16 cellular contexts compared by ENCODE assay signal in genomic region chr20:32232487-32232886, GRCh38. TPM values are rescaled to one million over a fixed set of nuclear protein-coding genes. Genes with fewer than 3 reads are reported as not detected.
A peak's percentile ranks its signal among the peaks of the same experiment; 100 is the strongest.
DNase-seq lines count a peak whose midpoint lies in the region; ATAC-seq, FAIRE-seq and TF ChIP-seq lines count a peak whose summit lies in the region.
"Had no signal": no experiment of that assay in that cellular context is flagged by ENCODE, and none has a peak within 500 bp of the region (broad histone marks: within the 10 kb centered on the region; RNA-seq: fewer than 3 reads in every experiment).

No MANE protein-coding gene starts in this region.

- H3K4me3 Mint-ChIP-seq in activated CD4-positive, alpha-beta T cell treated with anti-CD3 and anti-CD28 coated beads for 36 hours = peak overlapping the region; percentile 52
- H3K4me3 Mint-ChIP-seq in activated naive CD4-positive, alpha-beta T cell treated with anti-CD3 and anti-CD28 coated beads, Interleukin-2, amount 50 U/mL, for 24 hours = peak overlapping the region; percentile 62
- no peak overlapping the region for H3K4me3 Mint-ChIP-seq in neural progenitor cell

- no peaks in the 10 kb centered on the region for H3K4me1 ChIP-seq in neural progenitor cell
- peaks cover 4% of the 10 kb centered on the region for H3K4me1 ChIP-seq in OCI-LY7 (ENCODE audit: insufficient read depth, low read length, poor library complexity, severe bottlenecking)

- H2AFZ ChIP-seq in neural progenitor cell (replicated peaks) = no peak overlapping the region
- no peak overlapping the region for H2AFZ ChIP-seq in OCI-LY7 (ENCODE audit: low read length)
- H2AFZ ChIP-seq: PC-9 had no signal

- H3K4me2 ChIP-seq in neural progenitor cell = no peak overlapping the region
- no peak overlapping the region for H3K4me2 ChIP-seq in OCI-LY7 (ENCODE audit: low read length)
- H3K4me2 ChIP-seq: PC-9 had no signal

- H3K9me3 ChIP-seq in neural progenitor cell (ENCODE audit: low read depth) = no peaks in the 10 kb centered on the region
- no peaks in the 10 kb centered on the region for H3K9me3 ChIP-seq in OCI-LY7 (ENCODE audit: low read length)
- H3K9me3 ChIP-seq: mucosa of descending colon had no signal

- H3K36me3 ChIP-seq in neural progenitor cell (no peaks in the 10 kb centered on the region), OCI-LY7 (ENCODE audit: insufficient read depth, low read length) (peaks cover 95% of the 10 kb centered on the region)

- no peak overlapping the region for H3K9ac ChIP-seq in neural progenitor cell

- POLR2A ChIA-PET in activated CD4-positive, alpha-beta T cell treated with anti-CD3 and anti-CD28 coated beads for 36 hours (lab: Charles Lee) = interaction anchor here (0.7 to 2.0 kb wide), 11 partner anchors 21 to 127 kb away, joined by 3 to 23 read pairs (median 4); no protein-coding TSS in a partner anchor
- POLR2A ChIA-PET in OCI-LY7 (lab: Charles Lee) = interaction anchor here (0.9 to 1.0 kb wide), 3 partner anchors 15 to 125 kb away, joined by 3 to 5 read pairs (median 3); no protein-coding TSS in a partner anchor

- no peaks in the 10 kb centered on the region for H3K27me3 Mint-ChIP-seq in activated CD4-positive, alpha-beta T cell treated with anti-CD3 and anti-CD28 coated beads for 36 hours
- H3K27me3 Mint-ChIP-seq in activated naive CD4-positive, alpha-beta T cell treated with anti-CD3 and anti-CD28 coated beads, Interleukin-2, amount 50 U/mL, for 24 hours = no peaks in the 10 kb centered on the region
- H3K27me3 Mint-ChIP-seq in neural progenitor cell (ENCODE audit: insufficient read depth, low read depth) = no peaks in the 10 kb centered on the region

- FAIRE-seq in GM12891 (lab: Jason Lieb, UNC) = peak; percentile 62
- FAIRE-seq: A204.1, urothelium cell line had no signal

- TF ChIP-seq CTCF in neural progenitor cell (IDR thresholded peaks at IDR 0.05) (no peak), OCI-LY7 (conservative IDR thresholded peaks at IDR 0.05; ENCODE audit: low read length) (no peak)

- no peak overlapping the region for H3K4me3 ChIP-seq in neural progenitor cell
- no peak overlapping the region for H3K4me3 ChIP-seq in OCI-LY7 (ENCODE audit: low read depth, low read length, poor library complexity, severe bottlenecking)
- H3K4me3 ChIP-seq: mucosa of descending colon, PC-9 had no signal

- H4K20me1 ChIP-seq in neural progenitor cell (ENCODE audit: low read depth) (no peaks in the 10 kb centered on the region), OCI-LY7 (ENCODE audit: insufficient read depth, low read length) (no peaks in the 10 kb centered on the region)

- ATAC-seq in activated CD4-positive, alpha-beta T cell treated with anti-CD3 and anti-CD28 coated beads for 36 hours = peak; percentile 59
- no peak for ATAC-seq in GM21528 (IDR thresholded peaks at IDR 0.05; ENCODE audit: low FRiP score, unreplicated experiment)
- no peak for ATAC-seq in GM18861 (IDR thresholded peaks at IDR 0.05; ENCODE audit: unreplicated experiment)
- ATAC-seq: mucosa of descending colon had no signal

- H3K27ac ChIP-seq in neural progenitor cell (no peak overlapping the region), OCI-LY7 (ENCODE audit: low read depth, low read length, poor library complexity, severe bottlenecking) (no peak overlapping the region)
- H3K27ac ChIP-seq: PC-9 had no signal

- no peaks in the 10 kb centered on the region for H3K9me3 Mint-ChIP-seq in activated CD4-positive, alpha-beta T cell treated with anti-CD3 and anti-CD28 coated beads for 36 hours (ENCODE audit: low read depth)
- no peaks in the 10 kb centered on the region for H3K9me3 Mint-ChIP-seq in activated naive CD4-positive, alpha-beta T cell treated with anti-CD3 and anti-CD28 coated beads, Interleukin-2, amount 50 U/mL, for 24 hours
- no peaks in the 10 kb centered on the region for H3K9me3 Mint-ChIP-seq in neural progenitor cell

- peaks cover 47% of the 10 kb centered on the region for H3K4me1 Mint-ChIP-seq in activated CD4-positive, alpha-beta T cell treated with anti-CD3 and anti-CD28 coated beads for 36 hours
- peaks cover 44% of the 10 kb centered on the region for H3K4me1 Mint-ChIP-seq in activated naive CD4-positive, alpha-beta T cell treated with anti-CD3 and anti-CD28 coated beads, Interleukin-2, amount 50 U/mL, for 24 hours
- no peaks in the 10 kb centered on the region for H3K4me1 Mint-ChIP-seq in neural progenitor cell

- H3K27me3 ChIP-seq in neural progenitor cell = no peaks in the 10 kb centered on the region

- intact Hi-C loops in activated CD4-positive, alpha-beta T cell treated with anti-CD3 and anti-CD28 coated beads for 36 hours (cut with DNase I, micrococcal nuclease) = loop anchor here (1.0 kb wide), 4 partner anchors 17 to 101 kb away; partner anchors contain the start of genes PLAGL2 (in 1 of the 2) and POFUT1 (in 1 of the 2)
- intact Hi-C loops in OCI-LY7 (cut with micrococcal nuclease; ENCODE audit: unreplicated experiment) = no loop called here

- peaks cover 82% of the 10 kb centered on the region for H3K36me3 Mint-ChIP-seq in activated CD4-positive, alpha-beta T cell treated with anti-CD3 and anti-CD28 coated beads for 36 hours (ENCODE audit: low read depth)
- H3K36me3 Mint-ChIP-seq in activated naive CD4-positive, alpha-beta T cell treated with anti-CD3 and anti-CD28 coated beads, Interleukin-2, amount 50 U/mL, for 24 hours = peaks cover 39% of the 10 kb centered on the region
- H3K36me3 Mint-ChIP-seq in neural progenitor cell = peaks cover 30% of the 10 kb centered on the region

- BruUV-seq in OCI-LY7 (replicated peaks; lab: Mats Ljungman, UMichigan) = no TSS peak

- no peaks in the 10 kb centered on the region for H3F3A ChIP-seq in neural progenitor cell (ENCODE audit: low read depth)

- CTCF ChIA-PET in activated CD4-positive, alpha-beta T cell treated with anti-CD3 and anti-CD28 coated beads for 36 hours (lab: Charles Lee) = interaction anchor here (0.7 to 3.8 kb wide), 11 partner anchors 9 to 219 kb away, joined by 3 to 13 read pairs (median 3); no protein-coding TSS in a partner anchor
- CTCF ChIA-PET in OCI-LY7 (lab: Charles Lee; ENCODE audit: unreplicated experiment) = interaction anchor here (0.6 kb wide), 2 partner anchors 12 to 135 kb away, joined by 3 to 4 read pairs; no protein-coding TSS in a partner anchor

- no peak for TF ChIP-seq POLR2A in GM12891 (IDR thresholded peaks at IDR 0.05; ENCODE audit: low read depth, low read length)

- H3K79me2 ChIP-seq in neural progenitor cell (ENCODE audit: low read depth) = no peaks in the 10 kb centered on the region
- H3K79me2 ChIP-seq in OCI-LY7 (ENCODE audit: insufficient read depth, low read depth, low read length) = no peaks in the 10 kb centered on the region

- H3K27ac Mint-ChIP-seq in activated CD4-positive, alpha-beta T cell treated with anti-CD3 and anti-CD28 coated beads for 36 hours = peak overlapping the region; percentile 98
- H3K27ac Mint-ChIP-seq in activated naive CD4-positive, alpha-beta T cell treated with anti-CD3 and anti-CD28 coated beads, Interleukin-2, amount 50 U/mL, for 24 hours = peak overlapping the region; percentile 97
- H3K27ac Mint-ChIP-seq in neural progenitor cell = peak overlapping the region; percentile 46

- DNase-seq in activated CD4-positive, alpha-beta T cell treated with anti-CD3 and anti-CD28 coated beads for 36 hours = peak; percentile 62
- no peak for DNase-seq in activated CD4-positive, alpha-beta T cell treated with anti-CD3 and anti-CD28 coated beads for 48 hours
- DNase-seq in GM12891 (ENCODE audit: insufficient read length, low spot score) = no peak
- DNase-seq in neural progenitor cell (ENCODE audit: low spot score) = no peak
- no peak for DNase-seq in OCI-LY7 (ENCODE audit: low spot score)
- DNase-seq: activated CD4-positive, CD25-positive, alpha-beta regulatory T cell treated with anti-CD3 and anti-CD28 coated beads, Interleukin-2, amount 50 U/mL, for 72 hours; COR-L47; mucosa of descending colon; NCI-H187 treated with DMSO at 0.1 percent for 48 hours; NCI-H524; PC-9 had no signal

- H3K9me2 ChIP-seq in OCI-LY7 (ENCODE audit: insufficient read depth, low read length) = no peaks in the 10 kb centered on the region

TF ChIP-seq in GM12891, 5 proteins besides CTCF, POLR2A, EP300 and RAD21:
- TF ChIP-seq POU2F2 (IDR thresholded peaks at IDR 0.05; ENCODE audit: low read depth, low read length) = no peak
- TF ChIP-seq PAX5 (IDR thresholded peaks at IDR 0.05; ENCODE audit: insufficient read depth, low read length, severe bottlenecking) = no peak
- no peak for TF ChIP-seq POLR2AphosphoS5 (IDR thresholded peaks at IDR 0.05; ENCODE audit: low read depth, low read length)
- TF ChIP-seq TAF1 (IDR thresholded peaks at IDR 0.05; ENCODE audit: low read depth, low read length) = no peak
- no peak for TF ChIP-seq SPI1 (IDR thresholded peaks at IDR 0.05; ENCODE audit: low read depth, low read length)

RNA-seq across cellular contexts. Expression of gene POFUT1, which starts 24.8 kb away (rescaled TPM):
- 10 to 100 TPM; 51.8 to 54.3 TPM for total RNA-seq in activated CD4-positive, alpha-beta T cell treated with anti-CD3 and anti-CD28 coated beads for 36 hours
- 10.7 TPM for polyA plus RNA-seq in GM12891 (2012; ENCODE audit: low read depth, missing spikeins)
- 22.3 and 23.5 TPM in 2 replicates for total RNA-seq in neural progenitor cell (ENCODE audit: low replicate concordance)
- total RNA-seq in OCI-LY7 (2014; rRNA removed; shearing (Covaris generic)) = 16.8 and 21.4 TPM in 2 replicates
- total RNA-seq in OCI-LY7 (2022) = 27.8 and 33.1 TPM in 2 replicates

RNA-seq across cellular contexts. Expression of gene PLAGL2, which starts 24.9 kb away (rescaled TPM):
- total RNA-seq in activated CD4-positive, alpha-beta T cell treated with anti-CD3 and anti-CD28 coated beads for 36 hours = 10 to 100 TPM; 89.1 to 98.2 TPM
- polyA plus RNA-seq in GM12891 (2012; ENCODE audit: low read depth, missing spikeins) = 11.4 TPM
- total RNA-seq in neural progenitor cell (ENCODE audit: low replicate concordance) (16.5 and 21.2 TPM in 2 replicates), OCI-LY7 (2022) (40.3 and 42.9 TPM in 2 replicates)
- 7.4 and 9.8 TPM in 2 replicates for total RNA-seq in OCI-LY7 (2014; rRNA removed; shearing (Covaris generic))

RNA-seq across cellular contexts. Expression of gene KIF3B, which starts 45.0 kb away (rescaled TPM):
- total RNA-seq in activated CD4-positive, alpha-beta T cell treated with anti-CD3 and anti-CD28 coated beads for 36 hours = 10 to 100 TPM; 39.9 to 40.7 TPM
- polyA plus RNA-seq in GM12891 (2012; ENCODE audit: low read depth, missing spikeins) = 10.7 TPM
- total RNA-seq in neural progenitor cell (ENCODE audit: low replicate concordance) (16.8 and 20.9 TPM in 2 replicates), OCI-LY7 (2022) (20.8 and 25.2 TPM in 2 replicates)
- 7.9 and 8.2 TPM in 2 replicates for total RNA-seq in OCI-LY7 (2014; rRNA removed; shearing (Covaris generic))

Comparison
In these comparisons a context has a peak if more than half of its experiments do, and no peak if none do; other contexts are left out.
1. H3K27ac Mint-ChIP-seq: peak in every context shown above with its lines; median percentile 98 in activated CD4-positive, alpha-beta T cell treated with anti-CD3 and anti-CD28 coated beads for 36 hours; 97 in activated naive CD4-positive, alpha-beta T cell treated with anti-CD3 and anti-CD28 coated beads, Interleukin-2, amount 50 U/mL, for 24 hours; 46 in neural progenitor cell.